In genomic region chr20:5821627-5822215, GRCh38 we compare ENCODE assay signal across 1 cellular context.
A peak's percentile ranks its signal among the peaks of the same experiment; 100 is the strongest.
TF ChIP-seq lines count a peak whose summit lies in the region.

No MANE protein-coding gene starts in this region.

TF ChIP-seq in HepG2, 621 proteins besides CTCF, POLR2A, EP300 and RAD21 (continued from another document and continues in another):
- TF ChIP-seq GMEB2 (CRISPR knock-in tag; IDR thresholded peaks at IDR 0.05; ENCODE audit: low read depth) (no peak), SSRP1 (CRISPR knock-in tag; IDR thresholded peaks at IDR 0.05) (peak; percentile 91; the same call in 1 of the 2 replicates), ZFP36L1 (CRISPR knock-in tag; IDR thresholded peaks at IDR 0.05) (no peak; the same call in none of the 2 replicates), ZNF180 (CRISPR knock-in tag; IDR thresholded peaks at IDR 0.05; ENCODE audit: borderline replicate concordance, low read depth) (no peak), FOSL2 (CRISPR knock-in tag; IDR thresholded peaks at IDR 0.05) (peak; percentile 73), BRF2 (CRISPR knock-in tag; IDR thresholded peaks at IDR 0.05) (no peak), XRCC5 (optimal IDR thresholded peaks at IDR 0.05; ENCODE audit: low read length) (peak; percentile 76), ZNF609 (CRISPR knock-in tag; IDR thresholded peaks at IDR 0.05; ENCODE audit: borderline replicate concordance) (peak; percentile 79), ZKSCAN5 (CRISPR knock-in tag; IDR thresholded peaks at IDR 0.05) (no peak), ZNF512 (CRISPR knock-in tag; IDR thresholded peaks at IDR 0.05) (0 out of 2 replicates have a peak, but pooled peaks have one; percentile 48), NRL (CRISPR knock-in tag; IDR thresholded peaks at IDR 0.05; ENCODE audit: borderline replicate concordance) (0 out of 2 replicates have a peak, but pooled peaks have one; percentile 82), ZNF709 (CRISPR knock-in tag; IDR thresholded peaks at IDR 0.05) (no peak; the same call in 1 of the 2 replicates), ZNF878 (CRISPR knock-in tag; IDR thresholded peaks at IDR 0.05) (0 out of 2 replicates have a peak, but pooled peaks have one; percentile 50), KDM1A (CRISPR knock-in tag; IDR thresholded peaks at IDR 0.05) (0 out of 2 replicates have a peak, but pooled peaks have one; percentile 36), XBP1 (CRISPR knock-in tag; IDR thresholded peaks at IDR 0.05) (no peak), ZNF253 (CRISPR knock-in tag; IDR thresholded peaks at IDR 0.05; ENCODE audit: borderline replicate concordance) (no peak), ZNF326 (CRISPR knock-in tag; IDR thresholded peaks at IDR 0.05; ENCODE audit: borderline replicate concordance) (no peak), AFF4 (CRISPR knock-in tag; IDR thresholded peaks at IDR 0.05) (peak; percentile 80; the same call in 1 of the 2 replicates), KLF15 (CRISPR knock-in tag; IDR thresholded peaks at IDR 0.05; ENCODE audit: borderline replicate concordance) (no peak), SNAI1 (CRISPR knock-in tag; IDR thresholded peaks at IDR 0.05; ENCODE audit: borderline replicate concordance) (no peak), ZNF569 (CRISPR knock-in tag; IDR thresholded peaks at IDR 0.05; ENCODE audit: borderline replicate concordance) (no peak), ZNF7 (CRISPR knock-in tag; IDR thresholded peaks at IDR 0.05) (no peak), CHD2 (IDR thresholded peaks at IDR 0.05; ENCODE audit: low read depth, low read length) (no peak), BORCS8-MEF2B (CRISPR knock-in tag; IDR thresholded peaks at IDR 0.05) (peak; percentile 38; the same call in 1 of the 2 replicates), REST (IDR thresholded peaks at IDR 0.05; ENCODE audit: borderline replicate concordance in 1 of 2, low read depth in 1 of 2, low read length in 2 of 2) (no peak), ZZZ3 (CRISPR knock-in tag; IDR thresholded peaks at IDR 0.05; ENCODE audit: borderline replicate concordance) (0 out of 2 replicates have a peak, but pooled peaks have one; percentile 73), IRX3 (CRISPR knock-in tag; IDR thresholded peaks at IDR 0.05; ENCODE audit: borderline replicate concordance, low read depth) (no peak), RBAK (CRISPR knock-in tag; IDR thresholded peaks at IDR 0.05) (no peak), REPIN1 (CRISPR knock-in tag; IDR thresholded peaks at IDR 0.05; ENCODE audit: borderline replicate concordance, low read depth) (peak; percentile 57; the same call in 1 of the 2 replicates), SRSF1 (optimal IDR thresholded peaks at IDR 0.05; ENCODE audit: low read depth, low read length) (no peak), CC2D1A (CRISPR knock-in tag; IDR thresholded peaks at IDR 0.05) (no peak), TBX2 (CRISPR knock-in tag; IDR thresholded peaks at IDR 0.05; ENCODE audit: borderline replicate concordance) (peak; percentile 86), SALL1 (CRISPR knock-in tag; IDR thresholded peaks at IDR 0.05) (peak; percentile 95), ZBED4 (CRISPR knock-in tag; IDR thresholded peaks at IDR 0.05; ENCODE audit: borderline replicate concordance) (0 out of 2 replicates have a peak, but pooled peaks have one; percentile 31), NFIC (IDR thresholded peaks at IDR 0.05; ENCODE audit: low read length) (no peak), ZNF556 (CRISPR knock-in tag; IDR thresholded peaks at IDR 0.05; ENCODE audit: borderline replicate concordance) (peak; percentile 93; the same call in 1 of the 2 replicates), ZC3H13 (CRISPR knock-in tag; IDR thresholded peaks at IDR 0.05) (no peak), TOE1 (CRISPR knock-in tag; IDR thresholded peaks at IDR 0.05) (no peak), ZSCAN31 (CRISPR knock-in tag; IDR thresholded peaks at IDR 0.05; ENCODE audit: low read depth) (peak; percentile 73; the same call in 1 of the 2 replicates), ZNF678 (CRISPR knock-in tag; IDR thresholded peaks at IDR 0.05) (peak; percentile 55; the same call in 1 of the 2 replicates), ZFP37 (CRISPR knock-in tag; IDR thresholded peaks at IDR 0.05; ENCODE audit: borderline replicate concordance) (0 out of 2 replicates have a peak, but pooled peaks have one; percentile 35), ZNF446 (CRISPR knock-in tag; IDR thresholded peaks at IDR 0.05) (no peak), ZNF331 (CRISPR knock-in tag; IDR thresholded peaks at IDR 0.05) (peak; percentile 89)
